In the genomic region with DNA sequence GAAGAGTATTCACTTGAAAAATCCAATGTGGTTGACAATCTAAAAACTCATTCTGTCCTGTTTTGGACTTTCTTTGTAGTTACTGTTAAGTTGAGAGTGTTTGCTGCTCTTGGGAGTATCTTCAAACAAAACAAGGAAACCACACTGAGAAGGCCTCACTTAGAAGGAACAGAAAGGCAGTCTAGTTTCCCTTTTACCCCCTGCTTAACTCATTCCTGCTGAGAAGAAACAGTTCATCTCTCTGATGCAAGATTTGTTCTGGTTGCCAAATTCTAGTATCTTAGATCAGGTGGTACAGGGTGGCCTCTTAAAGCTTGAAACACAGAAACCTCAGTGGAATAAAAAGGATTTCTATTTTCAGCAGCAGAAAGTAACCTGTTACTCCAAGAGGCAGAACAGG, we compare ENCODE assay signal across 14 cellular contexts. TPM values are rescaled to one million over a fixed set of nuclear protein-coding genes. Genes with fewer than 3 reads are reported as not detected.
DNase-seq lines count a peak whose midpoint lies in the region; ATAC-seq and TF ChIP-seq lines count a peak whose summit lies in the region.
"Had no signal": no experiment of that assay in that cellular context is flagged by ENCODE, and none has a peak within 500 bp of the region (broad histone marks: within the 10 kb centered on the region; RNA-seq: fewer than 3 reads in every experiment).

No MANE protein-coding gene starts in this region.

- H3K27ac Mint-ChIP-seq in HFFc6: no peak overlapping the region

- H3K27me3 ChIP-seq in body of pancreas: no peaks in the 10 kb centered on the region

- H3K27ac ChIP-seq in body of pancreas: no peak overlapping the region
- H3K27ac ChIP-seq in substantia nigra (ENCODE audit: low read depth, low read length, poor library complexity, severe bottlenecking): no peak overlapping the region
- H3K27ac ChIP-seq: coronary artery had no signal

- no peaks in the 10 kb centered on the region for H3K4me1 Mint-ChIP-seq in HFFc6 (ENCODE audit: low read depth)

- ATAC-seq in GM18505 (IDR thresholded peaks at IDR 0.05; ENCODE audit: unreplicated experiment): peak; percentile 64
- ATAC-seq in GM21526 (IDR thresholded peaks at IDR 0.05; ENCODE audit: low FRiP score, unreplicated experiment): peak; percentile 85
- peak; percentile 69 for ATAC-seq in HG03135 (IDR thresholded peaks at IDR 0.05; ENCODE audit: unreplicated experiment)
- no peak for ATAC-seq in body of pancreas
- ATAC-seq: Right ventricle myocardium inferior had no signal

- H3K9me3 ChIP-seq in body of pancreas: no peaks in the 10 kb centered on the region

- DNase-seq in OCI-M1 (lab: John Stamatoyannopoulos, UW) (peak; percentile 75), NCI-H2196 (lab: John Stamatoyannopoulos, UW; ENCODE audit: unreplicated experiment) (no peak), body of pancreas (no peak), substantia nigra (lab: John Stamatoyannopoulos, UW) (no peak), HFFc6 (no peak)
- DNase-seq: nucleus accumbens; stimulated activated naive CD4-positive, alpha-beta T cell treated with Interleukin-2 at 50 U/mL for 16 hours had no signal

- intact Hi-C loops in body of pancreas (cut with DNase I): no loop called here

- H3K36me3 Mint-ChIP-seq in HFFc6 (ENCODE audit: low read depth): no peaks in the 10 kb centered on the region

- H3K27me3 Mint-ChIP-seq in HFFc6 (ENCODE audit: insufficient read depth): no peaks in the 10 kb centered on the region

- no peak overlapping the region for H3K4me3 Mint-ChIP-seq in HFFc6

- TF ChIP-seq POLR2A in GM18505 (IDR thresholded peaks at IDR 0.05; ENCODE audit: borderline replicate concordance, extremely low read depth, insufficient read depth, insufficient read length): no peak
- no peak for TF ChIP-seq POLR2A in body of pancreas (IDR thresholded peaks at IDR 0.05)

- no peak overlapping the region for H3K4me3 ChIP-seq in body of pancreas
- H3K4me3 ChIP-seq: coronary artery had no signal

- no peaks in the 10 kb centered on the region for H3K36me3 ChIP-seq in body of pancreas (replicated peaks in 1 of 2; ENCODE audit: insufficient read depth in 1 of 2, low read depth in 2 of 2)

- no peak for TF ChIP-seq CTCF in body of pancreas (IDR thresholded peaks at IDR 0.05)
- no peak for TF ChIP-seq CTCF in HFFc6 (IDR thresholded peaks at IDR 0.05)

- H3K9me3 Mint-ChIP-seq in HFFc6: no peaks in the 10 kb centered on the region

- H3K4me1 ChIP-seq in body of pancreas: no peaks in the 10 kb centered on the region

RNA-seq across cellular contexts. Expression of gene GUCY2F, which starts 41.4 kb away (rescaled TPM):
- not detected for total RNA-seq in body of pancreas
- total RNA-seq in HFFc6 (2021; fragmentation: NEBNext Ultra II Directional; extraction: Animal tissue kit (Norgen Biotek cat#: 25700)): not detected
- total RNA-seq: G401, H1, Right ventricle myocardium inferior had no signal
